Comparison of ENCODE assay signal across 12 cellular contexts in the genomic region with DNA sequence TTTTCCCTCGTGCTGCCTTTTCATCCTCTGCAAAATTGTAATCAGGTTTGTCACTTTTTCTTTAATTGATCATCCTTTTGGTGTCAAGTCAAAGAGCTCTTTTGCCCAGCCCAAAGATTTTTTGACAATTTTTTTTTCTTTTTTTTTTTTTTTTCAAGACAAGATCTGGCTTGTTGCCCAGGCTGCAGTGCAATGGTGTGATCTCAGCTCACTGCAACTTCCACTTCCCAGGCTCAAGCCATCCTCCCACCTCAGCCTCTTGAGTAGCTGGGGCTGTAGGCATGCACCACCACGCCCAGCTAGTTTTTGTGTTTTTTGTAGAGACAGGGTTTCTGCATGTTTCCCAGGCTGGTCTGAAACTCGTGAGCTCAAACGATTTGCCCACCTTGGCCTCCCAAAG. TPM values are rescaled to one million over a fixed set of nuclear protein-coding genes. Genes with fewer than 3 reads are reported as not detected.
DNase-seq lines count a peak whose midpoint lies in the region; ATAC-seq and TF ChIP-seq lines count a peak whose summit lies in the region.
"Had no signal": no experiment of that assay in that cellular context is flagged by ENCODE, and none has a peak within 500 bp of the region (broad histone marks: within the 10 kb centered on the region; RNA-seq: fewer than 3 reads in every experiment).

No MANE protein-coding gene starts in this region.

- no peak for TF ChIP-seq POLR2A in erythroblast (IDR thresholded peaks at IDR 0.05; ENCODE audit: low read length)

- intact Hi-C loops in left ventricle myocardium superior (cut with micrococcal nuclease) = no loop called here
- intact Hi-C loops in left ventricle myocardium inferior (cut with micrococcal nuclease) = no loop called here

- H3K27ac ChIP-seq in left ventricle myocardium inferior (replicated peaks) = no peak overlapping the region
- H3K27ac ChIP-seq in SJSA1 = no peak overlapping the region

- H3K4me3 ChIP-seq in left ventricle myocardium inferior (no peak overlapping the region), SJSA1 (no peak overlapping the region)

- H3K27me3 ChIP-seq in left ventricle myocardium inferior (ENCODE audit: low read depth) = no peaks in the 10 kb centered on the region
- H3K27me3 ChIP-seq in SJSA1 (replicated peaks) = no peaks in the 10 kb centered on the region

- H3K9me3 ChIP-seq in left ventricle myocardium inferior (replicated peaks) (no peaks in the 10 kb centered on the region), SJSA1 (replicated peaks) (no peaks in the 10 kb centered on the region)

- TF ChIP-seq CTCF in left ventricle myocardium inferior (IDR thresholded peaks at IDR 0.05; ENCODE audit: borderline replicate concordance) = no peak
- TF ChIP-seq CTCF in type B pancreatic cell (conservative IDR thresholded peaks at IDR 0.05) = no peak

- DNase-seq in left ventricle myocardium superior (no peak), left ventricle myocardium inferior (no peak), SJSA1 (ENCODE audit: low read depth in 1 of 2, low spot score in 2 of 2) (peak; percentile 50 to 64), erythroblast (lab: John Stamatoyannopoulos, UW) (peak; percentile 38 to 69), type B pancreatic cell (ENCODE audit: extremely low spot score, unreplicated experiment) (no peak), NCI-H187 (lab: John Stamatoyannopoulos, UW) (no peak)
- DNase-seq: NCI-H1092; stimulated activated CD4-positive, alpha-beta T cell treated with anti-CD3 and anti-CD28 coated beads, Interleukin-15, amount 100 ng/mL, for 24 hours had no signal

- peaks cover 17% of the 10 kb centered on the region for H3K4me1 ChIP-seq in left ventricle myocardium inferior
- peaks cover 8% of the 10 kb centered on the region for H3K4me1 ChIP-seq in SJSA1 (replicated peaks)

- H3K27ac Mint-ChIP-seq in type B pancreatic cell = peak overlapping the region; percentile 42
- H3K27ac Mint-ChIP-seq: activated T-helper 1 cell treated with anti-CD3 and anti-CD28 coated beads, Interleukin-12 subunit alpha, Interleukin-12 subunit beta, Interleukin-2, Interleukin-4 antibody, amounts not matched to agents 30 ng/mL and 10 ng/mL and 1 ng/mL, durations not matched to agents 14 hours and 24 hours and 36 hours had no signal

- H3K36me3 ChIP-seq in left ventricle myocardium inferior = peaks cover 57% of the 10 kb centered on the region
- H3K36me3 ChIP-seq in SJSA1 = peaks cover 68% of the 10 kb centered on the region

- H3K36me3 Mint-ChIP-seq in type B pancreatic cell = peaks cover 20% of the 10 kb centered on the region

- H3K27me3 Mint-ChIP-seq in type B pancreatic cell = no peaks in the 10 kb centered on the region

- no peak overlapping the region for H3K4me3 Mint-ChIP-seq in type B pancreatic cell
- H3K4me3 Mint-ChIP-seq: activated T-helper 1 cell treated with anti-CD3 and anti-CD28 coated beads, Interleukin-12 subunit alpha, Interleukin-12 subunit beta, Interleukin-2, Interleukin-4 antibody, amounts not matched to agents 30 ng/mL and 10 ng/mL and 1 ng/mL, durations not matched to agents 14 hours and 24 hours and 36 hours had no signal

- H3K4me1 Mint-ChIP-seq in type B pancreatic cell (ENCODE audit: unreplicated experiment) = no peaks in the 10 kb centered on the region

- ATAC-seq in left ventricle myocardium superior (peak; percentile 23), HG03571 (IDR thresholded peaks at IDR 0.05; ENCODE audit: unreplicated experiment) (no peak), HG02840 (IDR thresholded peaks at IDR 0.05; ENCODE audit: low FRiP score, unreplicated experiment) (no peak)
- ATAC-seq: esophagus mucosa had no signal

- H3K9me3 Mint-ChIP-seq in type B pancreatic cell = no peaks in the 10 kb centered on the region
- H3K9me3 Mint-ChIP-seq: activated T-helper 1 cell treated with anti-CD3 and anti-CD28 coated beads, Interleukin-12 subunit alpha, Interleukin-12 subunit beta, Interleukin-2, Interleukin-4 antibody, amounts not matched to agents 30 ng/mL and 10 ng/mL and 1 ng/mL, durations not matched to agents 14 hours and 24 hours and 36 hours had no signal

RNA-seq across cellular contexts. Expression of a gene that starts 36.7 kb away (rescaled TPM):
- 12.9 TPM for total RNA-seq in left ventricle myocardium superior
- 10.5 TPM for total RNA-seq in left ventricle myocardium inferior
- 50.0 and 57.6 TPM in 2 replicates for total RNA-seq in SJSA1 (2014; rRNA removed; shearing (Covaris generic))
- total RNA-seq in type B pancreatic cell (ENCODE audit: low replicate concordance) = 27.3 and 35.8 TPM in 2 replicates

Comparison
In these comparisons a context has a peak if more than half of its experiments do, and no peak if none do; other contexts are left out.
1. DNase-seq: peak in SJSA1 (2 of 2) and erythroblast (2 of 2); none in left ventricle myocardium superior (single experiment), left ventricle myocardium inferior (single experiment), type B pancreatic cell (single experiment) and NCI-H187 (0 of 2).